In the genomic region with DNA sequence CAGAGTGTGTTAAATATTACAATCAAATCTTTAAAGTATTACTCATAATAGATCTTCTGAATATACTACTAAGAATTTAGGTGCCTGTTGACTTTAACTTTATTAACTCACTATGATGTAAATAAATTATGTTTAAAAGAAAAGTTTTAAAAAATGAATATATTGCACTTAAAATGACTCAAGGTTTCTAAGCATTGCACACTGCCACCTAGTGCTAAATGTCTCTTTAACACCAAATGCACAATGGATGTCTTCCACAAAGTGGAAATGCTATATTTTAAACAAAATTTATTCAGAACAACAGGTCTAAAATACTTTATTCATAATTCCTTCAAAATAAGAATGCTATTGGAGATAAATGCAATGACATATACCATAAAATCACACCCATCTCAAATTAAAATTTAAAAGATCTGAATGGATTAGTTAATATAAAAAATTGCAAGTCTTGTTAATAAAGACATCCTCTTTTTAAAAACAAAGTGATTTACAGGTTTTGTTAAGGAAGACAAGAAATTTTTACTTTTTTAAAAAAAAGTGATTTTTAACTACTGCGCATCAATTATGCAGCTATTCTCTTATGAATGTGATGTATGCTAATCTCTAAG, we compare ENCODE assay signal across 8 cellular contexts. TPM values are rescaled to one million over a fixed set of nuclear protein-coding genes. Genes with fewer than 3 reads are reported as not detected.
A peak's percentile ranks its signal among the peaks of the same experiment; 100 is the strongest.
DNase-seq lines count a peak whose midpoint lies in the region; ATAC-seq and TF ChIP-seq lines count a peak whose summit lies in the region.

No MANE protein-coding gene starts in this region.

- no peaks in the 10 kb centered on the region for H3K9me2 ChIP-seq in Loucy (replicated peaks; ENCODE audit: low read depth, low read length)

- H3F3A ChIP-seq in Loucy (ENCODE audit: low read depth): no peaks in the 10 kb centered on the region

- no peak overlapping the region for H3K4me3 ChIP-seq in Loucy (ENCODE audit: low read length, poor library complexity, severe bottlenecking)
- no peak overlapping the region for H3K4me3 ChIP-seq in astrocyte of the cerebellum (ENCODE audit: low read depth, low read length)
- no peak overlapping the region for H3K4me3 ChIP-seq in liver (ENCODE audit: low read depth in 1 of 3, low read length in 3 of 3)

- in situ Hi-C loops in astrocyte of the cerebellum (cut with HindIII; ENCODE audit: low sequenced_read_pairs): loop anchor here (10.0 to 25.0 kb wide), 3 partner anchors 486 to 1528 kb away; no protein-coding TSS in a partner anchor

- H3K79me2 ChIP-seq in Loucy (ENCODE audit: insufficient read depth, low read length): no peaks in the 10 kb centered on the region

- H3K4me2 ChIP-seq in Loucy (ENCODE audit: low read depth, low read length, poor library complexity, severe bottlenecking): no peak overlapping the region

- no peak overlapping the region for H2AFZ ChIP-seq in Loucy (ENCODE audit: low read length)

- H4K20me1 ChIP-seq in Loucy (ENCODE audit: insufficient read depth, low read length, poor library complexity, severe bottlenecking): no peaks in the 10 kb centered on the region

- H3K27me3 ChIP-seq in Loucy (ENCODE audit: insufficient read depth, low read length, poor library complexity, severe bottlenecking) (no peaks in the 10 kb centered on the region), liver (ENCODE audit: control insufficient read depth in 4 of 4, insufficient read depth in 4 of 4, low read length in 3 of 4) (peaks cover 0 to 6% (median 2%) of the 10 kb centered on the region in 4 donors)

- DNase-seq in EH (ENCODE audit: low read depth) (peak; percentile 53), astrocyte of the cerebellum (ENCODE audit: low read depth) (peak; percentile 59), NCI-H128 (lab: John Stamatoyannopoulos, UW; ENCODE audit: unreplicated experiment) (no peak)
- no peak for DNase-seq in NK-92 treated with Interleukin-12 subunit alpha and Interleukin-12 subunit beta, amount 100 ng/mL, for 24 hours (lab: John Stamatoyannopoulos, UW)

- H3K4me1 ChIP-seq in Loucy (ENCODE audit: insufficient read depth, low read length, poor library complexity, severe bottlenecking) (peaks cover 13% of the 10 kb centered on the region), liver (ENCODE audit: control insufficient read depth in 4 of 4, insufficient read depth in 4 of 4, low read length in 3 of 4) (peaks cover 0 to 3% (median under 1%) of the 10 kb centered on the region in 4 donors)

- WGBS in liver: 60% methylated on average over 1 of the region's 1 CpG

- H3K9me3 ChIP-seq in Loucy (ENCODE audit: insufficient read depth, low read depth, low read length): no peaks in the 10 kb centered on the region
- no peaks in the 10 kb centered on the region for H3K9me3 ChIP-seq in liver (ENCODE audit: control insufficient read depth in 4 of 4, low read length in 3 of 4)

- TF ChIP-seq CTCF in Loucy (conservative IDR thresholded peaks at IDR 0.05; ENCODE audit: low read length) (peak; percentile 74), astrocyte of the cerebellum (IDR thresholded peaks at IDR 0.05; ENCODE audit: low read depth, low read length, missing control alignments) (peak; percentile 56), liver (IDR thresholded peaks at IDR 0.05; ENCODE audit: low read depth, low read length, missing input control) (peak; percentile 55)

- H3K9ac ChIP-seq in Loucy (ENCODE audit: low read depth, low read length, poor library complexity, severe bottlenecking) (no peak overlapping the region), liver (ENCODE audit: low read depth in 1 of 2, low read length in 2 of 2) (no peak overlapping the region)

- ATAC-seq in HG03280 (IDR thresholded peaks at IDR 0.05; ENCODE audit: unreplicated experiment) (no peak), HG02763 (IDR thresholded peaks at IDR 0.05; ENCODE audit: unreplicated experiment) (no peak)

- peak; percentile 77 to 79 for TF ChIP-seq RAD21 in liver (IDR thresholded peaks at IDR 0.05)

- H3K27ac ChIP-seq in liver (ENCODE audit: low read depth in 1 of 2, low read length in 2 of 2): no peak overlapping the region

- H3K36me3 ChIP-seq in Loucy (ENCODE audit: insufficient read depth, low read length) (no peaks in the 10 kb centered on the region), liver (ENCODE audit: control insufficient read depth in 4 of 4, insufficient read depth in 3 of 4, low read depth in 1 of 4, low read length in 3 of 4) (no peaks in the 10 kb centered on the region)

TF ChIP-seq in liver, 16 proteins besides CTCF, POLR2A, EP300 and RAD21:
- TF ChIP-seq RXRA (IDR thresholded peaks at IDR 0.05) (no peak), SP1 (IDR thresholded peaks at IDR 0.05) (no peak), HNF4A (conservative IDR thresholded peaks at IDR 0.05) (no peak), EGR1 (IDR thresholded peaks at IDR 0.05; ENCODE audit: low read depth in 2 of 2) (no peak), TAF1 (conservative IDR thresholded peaks at IDR 0.05) (no peak), FOXA1 (IDR thresholded peaks at IDR 0.05) (no peak), FOXA2 (IDR thresholded peaks at IDR 0.05) (no peak), YY1 (IDR thresholded peaks at IDR 0.05) (no peak), HNF4G (IDR thresholded peaks at IDR 0.05) (no peak), JUND (IDR thresholded peaks at IDR 0.05) (no peak), NR2F2 (IDR thresholded peaks at IDR 0.05) (no peak), GABPA (IDR thresholded peaks at IDR 0.05 in 1 of 2, conservative IDR thresholded peaks at IDR 0.05 in 1 of 2) (no peak)
- TF ChIP-seq, protein P1, sequence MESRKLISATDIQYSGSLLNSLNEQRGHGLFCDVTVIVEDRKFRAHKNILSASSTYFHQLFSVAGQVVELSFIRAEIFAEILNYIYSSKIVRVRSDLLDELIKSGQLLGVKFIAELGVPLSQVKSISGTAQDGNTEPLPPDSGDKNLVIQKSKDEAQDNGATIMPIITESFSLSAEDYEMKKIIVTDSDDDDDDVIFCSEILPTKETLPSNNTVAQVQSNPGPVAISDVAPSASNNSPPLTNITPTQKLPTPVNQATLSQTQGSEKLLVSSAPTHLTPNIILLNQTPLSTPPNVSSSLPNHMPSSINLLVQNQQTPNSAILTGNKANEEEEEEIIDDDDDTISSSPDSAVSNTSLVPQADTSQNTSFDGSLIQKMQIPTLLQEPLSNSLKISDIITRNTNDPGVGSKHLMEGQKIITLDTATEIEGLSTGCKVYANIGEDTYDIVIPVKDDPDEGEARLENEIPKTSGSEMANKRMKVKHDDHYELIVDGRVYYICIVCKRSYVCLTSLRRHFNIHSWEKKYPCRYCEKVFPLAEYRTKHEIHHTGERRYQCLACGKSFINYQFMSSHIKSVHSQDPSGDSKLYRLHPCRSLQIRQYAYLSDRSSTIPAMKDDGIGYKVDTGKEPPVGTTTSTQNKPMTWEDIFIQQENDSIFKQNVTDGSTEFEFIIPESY (IDR thresholded peaks at IDR 0.05): no peak
- TF ChIP-seq, protein P2, sequence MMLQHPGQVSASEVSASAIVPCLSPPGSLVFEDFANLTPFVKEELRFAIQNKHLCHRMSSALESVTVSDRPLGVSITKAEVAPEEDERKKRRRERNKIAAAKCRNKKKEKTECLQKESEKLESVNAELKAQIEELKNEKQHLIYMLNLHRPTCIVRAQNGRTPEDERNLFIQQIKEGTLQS (IDR thresholded peaks at IDR 0.05): no peak
- TF ChIP-seq, protein P3, sequence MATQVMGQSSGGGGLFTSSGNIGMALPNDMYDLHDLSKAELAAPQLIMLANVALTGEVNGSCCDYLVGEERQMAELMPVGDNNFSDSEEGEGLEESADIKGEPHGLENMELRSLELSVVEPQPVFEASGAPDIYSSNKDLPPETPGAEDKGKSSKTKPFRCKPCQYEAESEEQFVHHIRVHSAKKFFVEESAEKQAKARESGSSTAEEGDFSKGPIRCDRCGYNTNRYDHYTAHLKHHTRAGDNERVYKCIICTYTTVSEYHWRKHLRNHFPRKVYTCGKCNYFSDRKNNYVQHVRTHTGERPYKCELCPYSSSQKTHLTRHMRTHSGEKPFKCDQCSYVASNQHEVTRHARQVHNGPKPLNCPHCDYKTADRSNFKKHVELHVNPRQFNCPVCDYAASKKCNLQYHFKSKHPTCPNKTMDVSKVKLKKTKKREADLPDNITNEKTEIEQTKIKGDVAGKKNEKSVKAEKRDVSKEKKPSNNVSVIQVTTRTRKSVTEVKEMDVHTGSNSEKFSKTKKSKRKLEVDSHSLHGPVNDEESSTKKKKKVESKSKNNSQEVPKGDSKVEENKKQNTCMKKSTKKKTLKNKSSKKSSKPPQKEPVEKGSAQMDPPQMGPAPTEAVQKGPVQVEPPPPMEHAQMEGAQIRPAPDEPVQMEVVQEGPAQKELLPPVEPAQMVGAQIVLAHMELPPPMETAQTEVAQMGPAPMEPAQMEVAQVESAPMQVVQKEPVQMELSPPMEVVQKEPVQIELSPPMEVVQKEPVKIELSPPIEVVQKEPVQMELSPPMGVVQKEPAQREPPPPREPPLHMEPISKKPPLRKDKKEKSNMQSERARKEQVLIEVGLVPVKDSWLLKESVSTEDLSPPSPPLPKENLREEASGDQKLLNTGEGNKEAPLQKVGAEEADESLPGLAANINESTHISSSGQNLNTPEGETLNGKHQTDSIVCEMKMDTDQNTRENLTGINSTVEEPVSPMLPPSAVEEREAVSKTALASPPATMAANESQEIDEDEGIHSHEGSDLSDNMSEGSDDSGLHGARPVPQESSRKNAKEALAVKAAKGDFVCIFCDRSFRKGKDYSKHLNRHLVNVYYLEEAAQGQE (IDR thresholded peaks at IDR 0.05): no peak
- TF ChIP-seq, protein P4, sequence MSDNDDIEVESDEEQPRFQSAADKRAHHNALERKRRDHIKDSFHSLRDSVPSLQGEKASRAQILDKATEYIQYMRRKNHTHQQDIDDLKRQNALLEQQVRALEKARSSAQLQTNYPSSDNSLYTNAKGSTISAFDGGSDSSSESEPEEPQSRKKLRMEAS (IDR thresholded peaks at IDR 0.05): no peak
TF ChIP-seq in liver: peak in this region for 0.

RNA-seq across cellular contexts. Expression of a gene that starts 5.5 kb away (rescaled TPM):
- 1 to 10 TPM; 2.1 to 2.8 TPM for total RNA-seq in liver
- polyA plus RNA-seq in liver: 1 to 10 TPM in 1 of 2 donors, under 1 TPM in 1; 0.43 to 1.1 TPM

Comparison
In these comparisons a context has a peak if more than half of its experiments do, and no peak if none do; other contexts are left out.
1. DNase-seq: peak in EH (single experiment) and astrocyte of the cerebellum (single experiment); none in NCI-H128 (single experiment) and NK-92 treated with Interleukin-12 subunit alpha and Interleukin-12 subunit beta, amount 100 ng/mL, for 24 hours (single experiment).
2. Peak in every context shown above with its lines, with median percentiles within 50 percentile points of each other: CTCF ChIP-seq.